ENCODE assay signal across 1 cellular context in genomic region chr14:39219075-39219499, GRCh38.
TF ChIP-seq lines count a peak whose summit lies in the region.

No MANE protein-coding gene starts in this region.

TF ChIP-seq in HepG2, 621 proteins besides CTCF, POLR2A, EP300 and RAD21 (continued from another document and continues in another):
- TF ChIP-seq HIC2 (CRISPR knock-in tag; IDR thresholded peaks at IDR 0.05; ENCODE audit: low read depth) = peak; percentile 62; the same call in 1 of the 2 replicates
- no peak for TF ChIP-seq CHD2 (IDR thresholded peaks at IDR 0.05; ENCODE audit: low read depth, low read length)
- no peak; the same call in 1 of the 2 replicates for TF ChIP-seq TBX2 (CRISPR knock-in tag; IDR thresholded peaks at IDR 0.05; ENCODE audit: borderline replicate concordance)
- TF ChIP-seq DDIT3 (CRISPR knock-in tag; IDR thresholded peaks at IDR 0.05) = no peak
- TF ChIP-seq SRSF4 (IDR thresholded peaks at IDR 0.05; ENCODE audit: low read depth, low read length, poor library complexity, severe bottlenecking) = no peak
- 0 out of 2 replicates have a peak, but pooled peaks have one; percentile 41 for TF ChIP-seq ZSCAN20 (CRISPR knock-in tag; IDR thresholded peaks at IDR 0.05; ENCODE audit: borderline replicate concordance)
- no peak for TF ChIP-seq TAF15 (IDR thresholded peaks at IDR 0.05; ENCODE audit: low read depth, low read length, poor library complexity, severe bottlenecking)
- no peak for TF ChIP-seq ZNF451 (CRISPR knock-in tag; IDR thresholded peaks at IDR 0.05)
- TF ChIP-seq ZNF350 (CRISPR knock-in tag; IDR thresholded peaks at IDR 0.05; ENCODE audit: borderline replicate concordance, low read depth) = no peak
- TF ChIP-seq ZIK1 (CRISPR knock-in tag; IDR thresholded peaks at IDR 0.05; ENCODE audit: borderline replicate concordance, low read depth) = no peak
- TF ChIP-seq ZFP62 (CRISPR knock-in tag; IDR thresholded peaks at IDR 0.05) = no peak
- no peak for TF ChIP-seq MLLT10 (CRISPR knock-in tag; IDR thresholded peaks at IDR 0.05)
- TF ChIP-seq ELF3 (CRISPR knock-in tag; IDR thresholded peaks at IDR 0.05) = peak; percentile 73; the same call in 1 of the 2 replicates
- no peak for TF ChIP-seq STAT5B (CRISPR knock-in tag; IDR thresholded peaks at IDR 0.05)
- no peak for TF ChIP-seq MLXIP (CRISPR knock-in tag; IDR thresholded peaks at IDR 0.05; ENCODE audit: borderline replicate concordance)
- no peak for TF ChIP-seq ZNF629 (CRISPR knock-in tag; conservative IDR thresholded peaks at IDR 0.05)
- no peak for TF ChIP-seq ZNF232 (CRISPR knock-in tag; IDR thresholded peaks at IDR 0.05; ENCODE audit: borderline replicate concordance)
- TF ChIP-seq CERS6 (CRISPR knock-in tag; IDR thresholded peaks at IDR 0.05) = no peak
- no peak for TF ChIP-seq SNRNP70 (IDR thresholded peaks at IDR 0.05; ENCODE audit: low read depth, low read length)
- peak; percentile 67; the same call in 1 of the 2 replicates for TF ChIP-seq ZNF44 (CRISPR knock-in tag; IDR thresholded peaks at IDR 0.05)
- TF ChIP-seq ZNF589 (CRISPR knock-in tag; conservative IDR thresholded peaks at IDR 0.05) = no peak
- TF ChIP-seq PAWR (CRISPR knock-in tag; IDR thresholded peaks at IDR 0.05; ENCODE audit: borderline replicate concordance) = no peak
- TF ChIP-seq ZSCAN22 (CRISPR knock-in tag; IDR thresholded peaks at IDR 0.05) = no peak
- TF ChIP-seq ZNF777 (CRISPR knock-in tag; IDR thresholded peaks at IDR 0.05) = no peak
- TF ChIP-seq ZSCAN12 (CRISPR knock-in tag; IDR thresholded peaks at IDR 0.05) = peak; percentile 77; the same call in 1 of the 2 replicates
- 0 out of 2 replicates have a peak, but pooled peaks have one; percentile 28 for TF ChIP-seq ZFP1 (CRISPR knock-in tag; IDR thresholded peaks at IDR 0.05)
- TF ChIP-seq KIAA2018 (CRISPR knock-in tag; IDR thresholded peaks at IDR 0.05; ENCODE audit: borderline replicate concordance) = no peak
- TF ChIP-seq TEAD2 (CRISPR knock-in tag; IDR thresholded peaks at IDR 0.05) = no peak
- TF ChIP-seq HOXA5 (CRISPR knock-in tag; IDR thresholded peaks at IDR 0.05) = 0 out of 2 replicates have a peak, but pooled peaks have one; percentile 41
- TF ChIP-seq KLF16 (CRISPR knock-in tag; IDR thresholded peaks at IDR 0.05) = peak in 1 of 2 experiments; percentile 28; a peak in 1 of 4 replicates
- TF ChIP-seq REL (CRISPR knock-in tag; conservative IDR thresholded peaks at IDR 0.05) = no peak
- no peak for TF ChIP-seq CHD4 (IDR thresholded peaks at IDR 0.05; ENCODE audit: borderline replicate concordance, low read length)
- no peak for TF ChIP-seq HMGA1 (CRISPR knock-in tag; conservative IDR thresholded peaks at IDR 0.05)
- no peak for TF ChIP-seq ARHGAP35 (CRISPR knock-in tag; IDR thresholded peaks at IDR 0.05; ENCODE audit: borderline replicate concordance)
- no peak for TF ChIP-seq THYN1 (CRISPR knock-in tag; IDR thresholded peaks at IDR 0.05; ENCODE audit: borderline replicate concordance, low read depth)
- no peak for TF ChIP-seq RNF219 (CRISPR knock-in tag; IDR thresholded peaks at IDR 0.05)
- TF ChIP-seq MAZ (IDR thresholded peaks at IDR 0.05; ENCODE audit: borderline replicate concordance, low read depth, low read length) = no peak
- TF ChIP-seq MAZ (CRISPR knock-in tag; IDR thresholded peaks at IDR 0.05; ENCODE audit: low read depth) = no peak
- TF ChIP-seq KDM5B (CRISPR knock-in tag; IDR thresholded peaks at IDR 0.05; ENCODE audit: borderline replicate concordance) = no peak
- TF ChIP-seq PREB (CRISPR knock-in tag; IDR thresholded peaks at IDR 0.05) = no peak
- TF ChIP-seq ZSCAN31 (CRISPR knock-in tag; IDR thresholded peaks at IDR 0.05; ENCODE audit: low read depth) = no peak
- no peak for TF ChIP-seq ZNF710 (CRISPR knock-in tag; IDR thresholded peaks at IDR 0.05; ENCODE audit: borderline replicate concordance)
- no peak for TF ChIP-seq BATF2 (CRISPR knock-in tag; IDR thresholded peaks at IDR 0.05)
- TF ChIP-seq ZMYM4 (CRISPR knock-in tag; IDR thresholded peaks at IDR 0.05) = peak; percentile 73
